1 cellular context compared by ENCODE assay signal in genomic region chr15:77173487-77173886, GRCh38.
A peak's percentile ranks its signal among the peaks of the same experiment; 100 is the strongest.
TF ChIP-seq lines count a peak whose summit lies in the region.

No MANE protein-coding gene starts in this region.

TF ChIP-seq in HepG2, 621 proteins besides CTCF, POLR2A, EP300 and RAD21 (continued from another document and continues in another):
- TF ChIP-seq AHDC1 (CRISPR knock-in tag; IDR thresholded peaks at IDR 0.05; ENCODE audit: borderline replicate concordance) (peak; percentile 72; the same call in 1 of the 2 replicates), SRSF1 (optimal IDR thresholded peaks at IDR 0.05; ENCODE audit: low read depth, low read length) (no peak), POGZ (CRISPR knock-in tag; IDR thresholded peaks at IDR 0.05) (peak; percentile 51; the same call in 1 of the 2 replicates), HOMEZ (CRISPR knock-in tag; IDR thresholded peaks at IDR 0.05; ENCODE audit: low read depth) (peak; percentile 92; the same call in 1 of the 2 replicates), SOX5 (CRISPR knock-in tag; IDR thresholded peaks at IDR 0.05; ENCODE audit: borderline replicate concordance) (peak; percentile 82), KDM3A (CRISPR knock-in tag; IDR thresholded peaks at IDR 0.05; ENCODE audit: low read depth) (no peak), ZNF331 (CRISPR knock-in tag; IDR thresholded peaks at IDR 0.05) (0 out of 2 replicates have a peak, but pooled peaks have one; percentile 22), ZNF317 (CRISPR knock-in tag; IDR thresholded peaks at IDR 0.05) (0 out of 2 replicates have a peak, but pooled peaks have one; percentile 33), PATZ1 (CRISPR knock-in tag; IDR thresholded peaks at IDR 0.05) (peak; percentile 35; the same call in 1 of the 2 replicates), ZNF513 (CRISPR knock-in tag; conservative IDR thresholded peaks at IDR 0.05) (no peak), RCOR2 (CRISPR knock-in tag; IDR thresholded peaks at IDR 0.05) (0 out of 2 replicates have a peak, but pooled peaks have one; percentile 25), SOX6 (IDR thresholded peaks at IDR 0.05) (no peak), SOX6 (CRISPR knock-in tag; IDR thresholded peaks at IDR 0.05) (peak; percentile 72), PREB (CRISPR knock-in tag; IDR thresholded peaks at IDR 0.05) (no peak), HOXD1 (CRISPR knock-in tag; IDR thresholded peaks at IDR 0.05) (no peak), TBX3 (IDR thresholded peaks at IDR 0.05; ENCODE audit: borderline replicate concordance) (peak; percentile 53; the same call in 1 of the 2 replicates), NFAT5 (CRISPR knock-in tag; IDR thresholded peaks at IDR 0.05) (no peak), KLF16 (CRISPR knock-in tag; IDR thresholded peaks at IDR 0.05) (0 out of 4 replicates have a peak, but pooled peaks of 1 of the 2 experiments have one; percentile 22), ETV5 (CRISPR knock-in tag; IDR thresholded peaks at IDR 0.05; ENCODE audit: borderline replicate concordance) (peak; percentile 43; the same call in 1 of the 2 replicates), HMG20B (CRISPR knock-in tag; conservative IDR thresholded peaks at IDR 0.05) (no peak), NPAS2 (CRISPR knock-in tag; IDR thresholded peaks at IDR 0.05; ENCODE audit: borderline replicate concordance) (no peak), TIGD3 (CRISPR knock-in tag; IDR thresholded peaks at IDR 0.05; ENCODE audit: borderline replicate concordance) (no peak), ZMYM3 (CRISPR knock-in tag; IDR thresholded peaks at IDR 0.05) (no peak), TAF1 (CRISPR knock-in tag; IDR thresholded peaks at IDR 0.05) (no peak), KDM6A (CRISPR knock-in tag; IDR thresholded peaks at IDR 0.05; ENCODE audit: low read depth) (0 out of 2 replicates have a peak, but pooled peaks have one; percentile 18), ZNF672 (CRISPR knock-in tag; IDR thresholded peaks at IDR 0.05) (no peak), ZNF7 (CRISPR knock-in tag; IDR thresholded peaks at IDR 0.05) (no peak), NFKBIZ (CRISPR knock-in tag; IDR thresholded peaks at IDR 0.05) (no peak), CEBPG (CRISPR knock-in tag; IDR thresholded peaks at IDR 0.05) (0 out of 2 replicates have a peak, but pooled peaks have one; percentile 7), CREBL2 (CRISPR knock-in tag; IDR thresholded peaks at IDR 0.05; ENCODE audit: borderline replicate concordance) (no peak), RXRB (CRISPR knock-in tag; IDR thresholded peaks at IDR 0.05; ENCODE audit: borderline replicate concordance) (peak; percentile 17; the same call in 1 of the 2 replicates), ZNF710 (CRISPR knock-in tag; IDR thresholded peaks at IDR 0.05; ENCODE audit: borderline replicate concordance) (0 out of 2 replicates have a peak, but pooled peaks have one; percentile 53), HNF4A (CRISPR knock-in tag; IDR thresholded peaks at IDR 0.05) (peak; percentile 76)
